Comparison of ENCODE assay signal across 30 cellular contexts in genomic region chr14:95054346-95055280, GRCh38.
"Had no signal": no experiment of that assay in that cellular context is flagged by ENCODE, and none has a peak within 500 bp of the region (broad histone marks: within the 10 kb centered on the region; RNA-seq: fewer than 3 reads in every experiment).

No MANE protein-coding gene starts in this region.

- H3K27me3 ChIP-seq: breast epithelium, gastrocnemius medialis, hepatocyte, testis, transverse colon, uterus had no signal

- H3K4me1 ChIP-seq: breast epithelium, gastrocnemius medialis, left ventricle myocardium inferior, parathyroid adenoma, spleen, testis, transverse colon, uterus had no signal

- H3K4me3 Mint-ChIP-seq: activated CD4-positive, alpha-beta memory T cell treated with anti-CD3 and anti-CD28 coated beads, Interleukin-2, amount 10 ng/mL, durations not matched to agents 7 days and 5 days; activated CD4-positive, alpha-beta T cell treated with anti-CD3 and anti-CD28 coated beads, Interleukin-2, amount 10 ng/mL, durations not matched to agents 7 days and 5 days; activated naive CD4-positive, alpha-beta T cell treated with anti-CD3 and anti-CD28 coated beads for 36 hours; activated naive CD8-positive, alpha-beta T cell treated with anti-CD3 and anti-CD28 coated beads, Interleukin-2, amount 50 U/mL, for 24 hours; activated T-cell treated with anti-CD3 and anti-CD28 coated beads, Interleukin-2, amount 50 U/mL, for 4 hours; central memory CD8-positive, alpha-beta T cell; mesothelial cell of epicardium; naive B cell; WTC11 had no signal

- H3K4me1 Mint-ChIP-seq: activated naive CD8-positive, alpha-beta T cell treated with anti-CD3 and anti-CD28 coated beads, Interleukin-2, amount 50 U/mL, for 24 hours; naive B cell had no signal

- H3K4me3 ChIP-seq: breast epithelium, gastrocnemius medialis, hepatocyte, left ventricle myocardium inferior, spleen, testis, transverse colon, uterus had no signal

- H3K27ac Mint-ChIP-seq: activated CD4-positive, alpha-beta memory T cell treated with anti-CD3 and anti-CD28 coated beads, Interleukin-2, amount 10 ng/mL, durations not matched to agents 7 days and 5 days; activated CD4-positive, alpha-beta T cell treated with anti-CD3 and anti-CD28 coated beads, Interleukin-2, amount 10 ng/mL, durations not matched to agents 7 days and 5 days; activated naive CD4-positive, alpha-beta T cell treated with anti-CD3 and anti-CD28 coated beads for 36 hours; activated naive CD8-positive, alpha-beta T cell treated with anti-CD3 and anti-CD28 coated beads, Interleukin-2, amount 50 U/mL, for 24 hours; activated T-helper 2 cell treated with anti-CD3 and anti-CD28 coated beads, Interferon-gamma antibody, Interleukin-2, Interleukin-4, amounts not matched to agents 10 μg/mL and 5 μg/mL and 100 μg/mL, durations not matched to agents 14 hours and 24 hours and 36 hours; mesothelial cell of epicardium; naive B cell; WTC11 had no signal

- H3K27ac ChIP-seq: breast epithelium, gastrocnemius medialis, hepatocyte, left ventricle myocardium inferior, parathyroid adenoma, spleen, testis, transverse colon, uterus had no signal

- ATAC-seq: activated naive CD8-positive, alpha-beta T cell treated with anti-CD3 and anti-CD28 coated beads, Interleukin-2, amount 50 U/mL, for 24 hours; activated T-cell treated with anti-CD3 and anti-CD28 coated beads, Interleukin-2, amount 50 U/mL, for 4 hours; gastrocnemius medialis; right cardiac atrium; WTC11 had no signal

- H3K27me3 Mint-ChIP-seq: activated CD4-positive, alpha-beta T cell treated with anti-CD3 and anti-CD28 coated beads, Interleukin-2, amount 10 ng/mL, durations not matched to agents 7 days and 5 days had no signal

- H3K36me3 Mint-ChIP-seq: mesothelial cell of epicardium, naive B cell, WTC11 had no signal

- H3K36me3 ChIP-seq: breast epithelium, gastrocnemius medialis, left ventricle myocardium inferior, spleen, transverse colon, uterus had no signal

- H3K9me3 Mint-ChIP-seq: activated CD4-positive, alpha-beta memory T cell treated with anti-CD3 and anti-CD28 coated beads, Interleukin-2, amount 10 ng/mL, durations not matched to agents 7 days and 5 days; activated CD4-positive, alpha-beta T cell treated with anti-CD3 and anti-CD28 coated beads, Interleukin-2, amount 10 ng/mL, durations not matched to agents 7 days and 5 days; activated naive CD4-positive, alpha-beta T cell treated with anti-CD3 and anti-CD28 coated beads for 36 hours; activated naive CD8-positive, alpha-beta T cell treated with anti-CD3 and anti-CD28 coated beads, Interleukin-2, amount 50 U/mL, for 24 hours; activated T-cell treated with anti-CD3 and anti-CD28 coated beads, Interleukin-2, amount 50 U/mL, for 4 hours; activated T-helper 2 cell treated with anti-CD3 and anti-CD28 coated beads, Interferon-gamma antibody, Interleukin-2, Interleukin-4, amounts not matched to agents 10 μg/mL and 5 μg/mL and 100 μg/mL, durations not matched to agents 14 hours and 24 hours and 36 hours; central memory CD8-positive, alpha-beta T cell; mesothelial cell of epicardium; WTC11 had no signal

- H3K9me3 ChIP-seq: breast epithelium, gastrocnemius medialis, left ventricle myocardium inferior, spleen, testis, transverse colon, uterus had no signal

- DNase-seq: activated CD4-positive, alpha-beta memory T cell treated with anti-CD3 and anti-CD28 coated beads, Interleukin-2, amount 10 ng/mL, durations not matched to agents 7 days and 5 days; activated CD4-positive, alpha-beta T cell treated with anti-CD3 and anti-CD28 coated beads for 1 hour; activated CD4-positive, alpha-beta T cell treated with anti-CD3 and anti-CD28 coated beads, Interleukin-2, amount 10 ng/mL, durations not matched to agents 7 days and 5 days; activated CD8-positive, alpha-beta memory T cell treated with anti-CD3 and anti-CD28 coated beads, Interleukin-2, amount 50 U/mL, for 48 hours; activated naive CD4-positive, alpha-beta T cell treated with anti-CD3 and anti-CD28 coated beads for 36 hours; activated naive CD8-positive, alpha-beta T cell treated with anti-CD3 and anti-CD28 coated beads, Interleukin-2, amount 50 U/mL, for 24 hours; activated T-cell treated with anti-CD3 and anti-CD28 coated beads, Interleukin-2, amount 50 U/mL, for 4 hours; amygdala; effector memory CD4-positive, alpha-beta T cell; erythroblast; gastrocnemius medialis; islet precursor cell; left ventricle myocardium inferior; mammary epithelial cell; naive B cell; nucleus accumbens; right cardiac atrium; spleen; stimulated activated naive CD4-positive, alpha-beta T cell treated with Interleukin-2 at 50 U/mL for 16 hours; T-helper 2 cell; testis; transverse colon had no signal
